Comparison of ENCODE assay signal across 1 cellular context in genomic region chr10:102644646-102645387, GRCh38.
TF ChIP-seq lines count a peak whose summit lies in the region.

No MANE protein-coding gene starts in this region.

TF ChIP-seq in HepG2, 621 proteins besides CTCF, POLR2A, EP300 and RAD21 (continued from another document and continues in another):
- TF ChIP-seq, protein P1, sequence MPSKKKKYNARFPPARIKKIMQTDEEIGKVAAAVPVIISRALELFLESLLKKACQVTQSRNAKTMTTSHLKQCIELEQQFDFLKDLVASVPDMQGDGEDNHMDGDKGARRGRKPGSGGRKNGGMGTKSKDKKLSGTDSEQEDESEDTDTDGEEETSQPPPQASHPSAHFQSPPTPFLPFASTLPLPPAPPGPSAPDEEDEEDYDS (CRISPR knock-in tag; IDR thresholded peaks at IDR 0.05): peak; percentile 71; the same call in 1 of the 2 replicates
- peak; percentile 26; the same call in 1 of the 2 replicates for TF ChIP-seq ELF1 (CRISPR knock-in tag; IDR thresholded peaks at IDR 0.05)
- 0 out of 2 replicates have a peak, but pooled peaks have one; percentile 70 for TF ChIP-seq ZZZ3 (CRISPR knock-in tag; IDR thresholded peaks at IDR 0.05; ENCODE audit: borderline replicate concordance)
- TF ChIP-seq ZFAT (CRISPR knock-in tag; conservative IDR thresholded peaks at IDR 0.05): 0 out of 2 replicates have a peak, but pooled peaks have one; percentile 39
- TF ChIP-seq, protein P2, sequence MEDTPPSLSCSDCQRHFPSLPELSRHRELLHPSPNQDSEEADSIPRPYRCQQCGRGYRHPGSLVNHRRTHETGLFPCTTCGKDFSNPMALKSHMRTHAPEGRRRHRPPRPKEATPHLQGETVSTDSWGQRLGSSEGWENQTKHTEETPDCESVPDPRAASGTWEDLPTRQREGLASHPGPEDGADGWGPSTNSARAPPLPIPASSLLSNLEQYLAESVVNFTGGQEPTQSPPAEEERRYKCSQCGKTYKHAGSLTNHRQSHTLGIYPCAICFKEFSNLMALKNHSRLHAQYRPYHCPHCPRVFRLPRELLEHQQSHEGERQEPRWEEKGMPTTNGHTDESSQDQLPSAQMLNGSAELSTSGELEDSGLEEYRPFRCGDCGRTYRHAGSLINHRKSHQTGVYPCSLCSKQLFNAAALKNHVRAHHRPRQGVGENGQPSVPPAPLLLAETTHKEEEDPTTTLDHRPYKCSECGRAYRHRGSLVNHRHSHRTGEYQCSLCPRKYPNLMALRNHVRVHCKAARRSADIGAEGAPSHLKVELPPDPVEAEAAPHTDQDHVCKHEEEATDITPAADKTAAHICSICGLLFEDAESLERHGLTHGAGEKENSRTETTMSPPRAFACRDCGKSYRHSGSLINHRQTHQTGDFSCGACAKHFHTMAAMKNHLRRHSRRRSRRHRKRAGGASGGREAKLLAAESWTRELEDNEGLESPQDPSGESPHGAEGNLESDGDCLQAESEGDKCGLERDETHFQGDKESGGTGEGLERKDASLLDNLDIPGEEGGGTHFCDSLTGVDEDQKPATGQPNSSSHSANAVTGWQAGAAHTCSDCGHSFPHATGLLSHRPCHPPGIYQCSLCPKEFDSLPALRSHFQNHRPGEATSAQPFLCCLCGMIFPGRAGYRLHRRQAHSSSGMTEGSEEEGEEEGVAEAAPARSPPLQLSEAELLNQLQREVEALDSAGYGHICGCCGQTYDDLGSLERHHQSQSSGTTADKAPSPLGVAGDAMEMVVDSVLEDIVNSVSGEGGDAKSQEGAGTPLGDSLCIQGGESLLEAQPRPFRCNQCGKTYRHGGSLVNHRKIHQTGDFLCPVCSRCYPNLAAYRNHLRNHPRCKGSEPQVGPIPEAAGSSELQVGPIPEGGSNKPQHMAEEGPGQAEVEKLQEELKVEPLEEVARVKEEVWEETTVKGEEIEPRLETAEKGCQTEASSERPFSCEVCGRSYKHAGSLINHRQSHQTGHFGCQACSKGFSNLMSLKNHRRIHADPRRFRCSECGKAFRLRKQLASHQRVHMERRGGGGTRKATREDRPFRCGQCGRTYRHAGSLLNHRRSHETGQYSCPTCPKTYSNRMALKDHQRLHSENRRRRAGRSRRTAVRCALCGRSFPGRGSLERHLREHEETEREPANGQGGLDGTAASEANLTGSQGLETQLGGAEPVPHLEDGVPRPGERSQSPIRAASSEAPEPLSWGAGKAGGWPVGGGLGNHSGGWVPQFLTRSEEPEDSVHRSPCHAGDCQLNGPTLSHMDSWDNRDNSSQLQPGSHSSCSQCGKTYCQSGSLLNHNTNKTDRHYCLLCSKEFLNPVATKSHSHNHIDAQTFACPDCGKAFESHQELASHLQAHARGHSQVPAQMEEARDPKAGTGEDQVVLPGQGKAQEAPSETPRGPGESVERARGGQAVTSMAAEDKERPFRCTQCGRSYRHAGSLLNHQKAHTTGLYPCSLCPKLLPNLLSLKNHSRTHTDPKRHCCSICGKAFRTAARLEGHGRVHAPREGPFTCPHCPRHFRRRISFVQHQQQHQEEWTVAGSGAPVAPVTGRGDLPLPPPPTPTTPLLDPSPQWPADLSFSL (CRISPR knock-in tag; IDR thresholded peaks at IDR 0.05): peak; percentile 9; the same call in 1 of the 2 replicates
- TF ChIP-seq, protein P3, sequence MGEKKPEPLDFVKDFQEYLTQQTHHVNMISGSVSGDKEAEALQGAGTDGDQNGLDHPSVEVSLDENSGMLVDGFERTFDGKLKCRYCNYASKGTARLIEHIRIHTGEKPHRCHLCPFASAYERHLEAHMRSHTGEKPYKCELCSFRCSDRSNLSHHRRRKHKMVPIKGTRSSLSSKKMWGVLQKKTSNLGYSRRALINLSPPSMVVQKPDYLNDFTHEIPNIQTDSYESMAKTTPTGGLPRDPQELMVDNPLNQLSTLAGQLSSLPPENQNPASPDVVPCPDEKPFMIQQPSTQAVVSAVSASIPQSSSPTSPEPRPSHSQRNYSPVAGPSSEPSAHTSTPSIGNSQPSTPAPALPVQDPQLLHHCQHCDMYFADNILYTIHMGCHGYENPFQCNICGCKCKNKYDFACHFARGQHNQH (CRISPR knock-in tag; IDR thresholded peaks at IDR 0.05): peak; percentile 48; the same call in 1 of the 2 replicates
- peak; percentile 68 for TF ChIP-seq SP2 (CRISPR knock-in tag; IDR thresholded peaks at IDR 0.05)
- TF ChIP-seq, protein P4, sequence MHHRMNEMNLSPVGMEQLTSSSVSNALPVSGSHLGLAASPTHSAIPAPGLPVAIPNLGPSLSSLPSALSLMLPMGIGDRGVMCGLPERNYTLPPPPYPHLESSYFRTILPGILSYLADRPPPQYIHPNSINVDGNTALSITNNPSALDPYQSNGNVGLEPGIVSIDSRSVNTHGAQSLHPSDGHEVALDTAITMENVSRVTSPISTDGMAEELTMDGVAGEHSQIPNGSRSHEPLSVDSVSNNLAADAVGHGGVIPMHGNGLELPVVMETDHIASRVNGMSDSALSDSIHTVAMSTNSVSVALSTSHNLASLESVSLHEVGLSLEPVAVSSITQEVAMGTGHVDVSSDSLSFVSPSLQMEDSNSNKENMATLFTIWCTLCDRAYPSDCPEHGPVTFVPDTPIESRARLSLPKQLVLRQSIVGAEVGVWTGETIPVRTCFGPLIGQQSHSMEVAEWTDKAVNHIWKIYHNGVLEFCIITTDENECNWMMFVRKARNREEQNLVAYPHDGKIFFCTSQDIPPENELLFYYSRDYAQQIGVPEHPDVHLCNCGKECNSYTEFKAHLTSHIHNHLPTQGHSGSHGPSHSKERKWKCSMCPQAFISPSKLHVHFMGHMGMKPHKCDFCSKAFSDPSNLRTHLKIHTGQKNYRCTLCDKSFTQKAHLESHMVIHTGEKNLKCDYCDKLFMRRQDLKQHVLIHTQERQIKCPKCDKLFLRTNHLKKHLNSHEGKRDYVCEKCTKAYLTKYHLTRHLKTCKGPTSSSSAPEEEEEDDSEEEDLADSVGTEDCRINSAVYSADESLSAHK (CRISPR knock-in tag; IDR thresholded peaks at IDR 0.05; ENCODE audit: borderline replicate concordance): no peak
- TF ChIP-seq SETDB1 (CRISPR knock-in tag; IDR thresholded peaks at IDR 0.05; ENCODE audit: borderline replicate concordance): no peak
- peak; percentile 47; the same call in 1 of the 2 replicates for TF ChIP-seq SP5 (CRISPR knock-in tag; IDR thresholded peaks at IDR 0.05; ENCODE audit: borderline replicate concordance, low read depth)
- TF ChIP-seq ZNF572 (CRISPR knock-in tag; IDR thresholded peaks at IDR 0.05): no peak
- peak; percentile 33 for TF ChIP-seq AGO1 (IDR thresholded peaks at IDR 0.05; ENCODE audit: low read depth, low read length, poor library complexity, severe bottlenecking)
- TF ChIP-seq HINFP (CRISPR knock-in tag; IDR thresholded peaks at IDR 0.05; ENCODE audit: low read depth): peak; percentile 70; the same call in 1 of the 2 replicates
- peak; percentile 72 for TF ChIP-seq ZMYM4 (CRISPR knock-in tag; IDR thresholded peaks at IDR 0.05)
- TF ChIP-seq BCL6 (CRISPR knock-in tag; IDR thresholded peaks at IDR 0.05): peak; percentile 40; the same call in 1 of the 2 replicates
- TF ChIP-seq ZFP41 (CRISPR knock-in tag; IDR thresholded peaks at IDR 0.05; ENCODE audit: borderline replicate concordance): no peak
- TF ChIP-seq, protein P5, sequence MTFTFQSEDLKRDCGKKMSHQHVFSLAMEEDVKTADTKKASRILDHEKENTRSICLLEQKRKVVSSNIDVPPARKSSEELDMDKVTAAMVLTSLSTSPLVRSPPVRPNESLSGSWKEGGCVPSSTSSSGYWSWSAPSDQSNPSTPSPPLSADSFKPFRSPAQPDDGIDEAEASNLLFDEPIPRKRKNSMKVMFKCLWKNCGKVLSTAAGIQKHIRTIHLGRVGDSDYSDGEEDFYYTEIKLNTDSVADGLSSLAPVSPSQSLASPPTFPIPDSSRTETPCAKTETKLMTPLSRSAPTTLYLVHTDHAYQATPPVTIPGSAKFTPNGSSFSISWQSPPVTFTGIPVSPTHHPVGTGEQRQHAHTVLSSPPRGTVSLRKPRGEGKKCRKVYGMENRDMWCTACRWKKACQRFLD (CRISPR knock-in tag; IDR thresholded peaks at IDR 0.05; ENCODE audit: borderline replicate concordance): peak; percentile 86; the same call in 1 of the 2 replicates
- TF ChIP-seq, protein P6, sequence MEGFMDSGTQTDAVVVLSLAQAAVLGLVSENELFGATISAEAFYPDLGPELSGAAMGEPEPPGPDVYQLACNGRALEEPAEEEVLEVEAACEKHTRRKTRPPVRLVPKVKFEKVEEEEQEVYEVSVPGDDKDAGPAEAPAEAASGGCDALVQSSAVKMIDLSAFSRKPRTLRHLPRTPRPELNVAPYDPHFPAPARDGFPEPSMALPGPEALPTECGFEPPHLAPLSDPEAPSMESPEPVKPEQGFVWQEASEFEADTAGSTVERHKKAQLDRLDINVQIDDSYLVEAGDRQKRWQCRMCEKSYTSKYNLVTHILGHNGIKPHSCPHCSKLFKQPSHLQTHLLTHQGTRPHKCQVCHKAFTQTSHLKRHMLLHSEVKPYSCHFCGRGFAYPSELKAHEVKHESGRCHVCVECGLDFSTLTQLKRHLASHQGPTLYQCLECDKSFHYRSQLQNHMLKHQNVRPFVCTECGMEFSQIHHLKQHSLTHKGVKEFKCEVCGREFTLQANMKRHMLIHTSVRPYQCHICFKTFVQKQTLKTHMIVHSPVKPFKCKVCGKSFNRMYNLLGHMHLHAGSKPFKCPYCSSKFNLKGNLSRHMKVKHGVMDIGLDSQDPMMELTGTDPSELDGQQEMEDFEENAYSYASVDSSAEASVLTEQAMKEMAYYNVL (CRISPR knock-in tag; IDR thresholded peaks at IDR 0.05; ENCODE audit: borderline replicate concordance): peak; percentile 87
- TF ChIP-seq NFAT5 (CRISPR knock-in tag; IDR thresholded peaks at IDR 0.05): peak; percentile 93
- TF ChIP-seq MIER3 (CRISPR knock-in tag; IDR thresholded peaks at IDR 0.05; ENCODE audit: borderline replicate concordance): no peak
- TF ChIP-seq ZBED4 (CRISPR knock-in tag; IDR thresholded peaks at IDR 0.05; ENCODE audit: borderline replicate concordance): peak; percentile 17; the same call in 1 of the 2 replicates
- TF ChIP-seq NFKBIZ (CRISPR knock-in tag; IDR thresholded peaks at IDR 0.05): peak; percentile 56
- TF ChIP-seq ZNF30 (CRISPR knock-in tag; IDR thresholded peaks at IDR 0.05): peak; percentile 92
